In genomic region chr1:23210963-23211362, GRCh38 we compare ENCODE assay signal across 24 cellular contexts. TPM values are rescaled to one million over a fixed set of nuclear protein-coding genes. Genes with fewer than 3 reads are reported as not detected.
"Had no signal": no experiment of that assay in that cellular context is flagged by ENCODE, and none has a peak within 500 bp of the region (broad histone marks: within the 10 kb centered on the region; RNA-seq: fewer than 3 reads in every experiment).

No MANE protein-coding gene starts in this region.

- H3K27me3 ChIP-seq: MG63 had no signal

- H3K9me3 ChIP-seq: MG63 had no signal

- FAIRE-seq: RCC 7860 had no signal

- H3K36me3 ChIP-seq: MG63 had no signal

- H3K4me3 ChIP-seq: MG63 had no signal

- ATAC-seq: activated CD8-positive, alpha-beta memory T cell treated with anti-CD3 and anti-CD28 coated beads, Interleukin-2, amount 10 ng/mL, durations not matched to agents 7 days and 5 days; activated T-cell treated with anti-CD3 and anti-CD28 coated beads, Interleukin-2, amount 50 U/mL, for 4 hours had no signal

- DNase-seq: activated CD4-positive, alpha-beta T cell treated with anti-CD3 and anti-CD28 coated beads, Interleukin-2, amount 10 ng/mL, durations not matched to agents 24 days and 14 days; activated CD4-positive, alpha-beta T cell treated with anti-CD3 and anti-CD28 coated beads, Interleukin-2, amount 50 U/mL, for 48 hours; activated CD4-positive, CD25-positive, alpha-beta regulatory T cell treated with anti-CD3 and anti-CD28 coated beads, Interleukin-2, amount 50 U/mL, for 72 hours; activated CD8-positive, alpha-beta memory T cell treated with anti-CD3 and anti-CD28 coated beads, Interleukin-2, amount 10 ng/mL, durations not matched to agents 7 days and 5 days; activated gamma-delta T cell; activated naive CD4-positive, alpha-beta T cell treated with anti-CD3 and anti-CD28 coated beads, Interleukin-2, amount 10 ng/mL, durations not matched to agents 7 days and 5 days; activated naive CD8-positive, alpha-beta T cell treated with anti-CD3 and anti-CD28 coated beads for 36 hours; activated T-cell treated with anti-CD3 and anti-CD28 coated beads, Interleukin-2, amount 50 U/mL, for 4 hours; central memory CD4-positive, alpha-beta T cell; MG63; MV-4-11; NCI-H1092 treated with DMSO at 0.1 percent for 48 hours; NCI-H1417 treated with DMSO at 0.1 percent for 48 hours; NCI-H1694; NCI-H2029; NCI-H2107; NCI-H345; NCI-H510A; NCI-H526 treated with DMSO at 0.1 percent for 48 hours; NK-92 treated with Interleukin-12 subunit alpha and Interleukin-12 subunit beta, amount 100 ng/mL, for 24 hours; OCI-M1; SHP77 treated with DMSO at 0.1 percent for 48 hours had no signal

RNA-seq across cellular contexts. Expression of gene HTR1D, which starts 6.3 kb away (rescaled TPM):
- total RNA-seq: activated CD4-positive, alpha-beta T cell treated with anti-CD3 and anti-CD28 coated beads, Interleukin-2, amount 10 ng/mL, durations not matched to agents 24 days and 14 days; activated CD8-positive, alpha-beta memory T cell treated with anti-CD3 and anti-CD28 coated beads, Interleukin-2, amount 10 ng/mL, durations not matched to agents 7 days and 5 days; activated naive CD8-positive, alpha-beta T cell treated with anti-CD3 and anti-CD28 coated beads for 36 hours; activated T-cell treated with anti-CD3 and anti-CD28 coated beads, Interleukin-2, amount 50 U/mL, for 4 hours; SK-MEL-5 had no signal
